25 cellular contexts compared by ENCODE assay signal in the genomic region with DNA sequence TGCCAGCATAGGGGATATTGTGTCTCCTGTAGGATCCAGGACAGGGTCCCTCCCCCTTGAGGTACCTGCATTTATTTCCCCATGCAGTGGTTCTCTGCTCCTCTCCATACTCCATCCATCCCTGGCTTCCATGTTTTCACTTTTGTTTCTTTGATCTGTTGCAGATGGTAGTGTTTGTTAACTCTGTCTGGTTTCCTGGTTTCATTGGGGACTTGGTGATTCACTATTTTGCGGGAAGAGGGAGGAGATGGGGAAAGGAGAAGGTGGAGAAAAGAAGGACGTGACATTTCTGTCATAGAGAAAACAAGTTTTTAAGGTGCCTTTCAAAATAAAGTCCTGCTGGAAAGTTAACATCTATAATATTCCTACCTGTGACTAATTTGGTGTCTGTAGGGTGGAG. TPM values are rescaled to one million over a fixed set of nuclear protein-coding genes. Genes with fewer than 3 reads are reported as not detected.
DNase-seq lines count a peak whose midpoint lies in the region; ATAC-seq, FAIRE-seq and TF ChIP-seq lines count a peak whose summit lies in the region.
"Had no signal": no experiment of that assay in that cellular context is flagged by ENCODE, and none has a peak within 500 bp of the region (broad histone marks: within the 10 kb centered on the region; RNA-seq: fewer than 3 reads in every experiment).

No MANE protein-coding gene starts in this region.

- no peaks in the 10 kb centered on the region for H3K36me3 Mint-ChIP-seq in astrocyte (ENCODE audit: low read depth, unreplicated experiment)
- H3K36me3 Mint-ChIP-seq: memory B cell had no signal

- H3K79me2 ChIP-seq in ACC112 (ENCODE audit: control insufficient read depth, insufficient read depth, low read length, unreplicated experiment) (no peaks in the 10 kb centered on the region), astrocyte (ENCODE audit: insufficient read depth, low read length) (no peaks in the 10 kb centered on the region)

- H3K27me3 ChIP-seq in ACC112 (ENCODE audit: insufficient read depth, low read length) = no peaks in the 10 kb centered on the region
- no peaks in the 10 kb centered on the region for H3K27me3 ChIP-seq in astrocyte (ENCODE audit: insufficient read depth, low read length)
- H3K27me3 ChIP-seq in foreskin keratinocyte = no peaks in the 10 kb centered on the region
- no peaks in the 10 kb centered on the region for H3K27me3 ChIP-seq in SJCRH30
- H3K27me3 ChIP-seq: suprapubic skin had no signal

- H3K27ac ChIP-seq in ACC112 (ENCODE audit: low read depth, low read length) (no peak overlapping the region), astrocyte (ENCODE audit: low read depth, low read length) (no peak overlapping the region), foreskin keratinocyte (no peak overlapping the region), SJCRH30 (no peak overlapping the region)
- H3K27ac ChIP-seq: prostate gland, suprapubic skin had no signal

- H3K4me3 ChIP-seq in ACC112 (ENCODE audit: low read depth, low read length) (no peak overlapping the region), astrocyte (ENCODE audit: insufficient read depth, low read depth, low read length) (no peak overlapping the region), SJCRH30 (no peak overlapping the region)
- H3K4me3 ChIP-seq: prostate gland, suprapubic skin had no signal

- TF ChIP-seq CTCF in astrocyte (IDR thresholded peaks at IDR 0.05; ENCODE audit: insufficient read depth, low read depth, low read length) (no peak), foreskin keratinocyte (conservative IDR thresholded peaks at IDR 0.05) (no peak)

- no peak overlapping the region for H3K27ac Mint-ChIP-seq in astrocyte (ENCODE audit: unreplicated experiment)
- H3K27ac Mint-ChIP-seq: activated B cell treated with CpG ODN at 0.5 μM for 24 hours; activated T-helper 2 cell treated with anti-CD3 and anti-CD28 coated beads, Interferon-gamma antibody, Interleukin-2, Interleukin-4, amounts not matched to agents 10 μg/mL and 5 μg/mL and 100 μg/mL, durations not matched to agents 14 hours and 24 hours and 36 hours; IgD-negative memory B cell had no signal

- H3K9ac ChIP-seq in astrocyte (ENCODE audit: low read length) = no peak overlapping the region

- H3K27me3 Mint-ChIP-seq in astrocyte (ENCODE audit: low read depth, unreplicated experiment) = no peaks in the 10 kb centered on the region
- H3K27me3 Mint-ChIP-seq: activated B cell treated with CpG ODN at 0.5 μM for 24 hours, memory B cell had no signal

- H2AFZ ChIP-seq in ACC112 (ENCODE audit: low read length, unreplicated experiment) (peak overlapping the region; percentile 73), astrocyte (ENCODE audit: low read depth, low read length) (no peak overlapping the region)

- H3K4me2 ChIP-seq in astrocyte (ENCODE audit: low read length) = no peak overlapping the region

- ATAC-seq in foreskin keratinocyte = peak; percentile 56

- no peaks in the 10 kb centered on the region for H3K9me3 ChIP-seq in astrocyte (ENCODE audit: insufficient read depth, low read depth, low read length)
- no peaks in the 10 kb centered on the region for H3K9me3 ChIP-seq in SJCRH30 (replicated peaks)
- H3K9me3 ChIP-seq: prostate gland, suprapubic skin had no signal

- no peaks in the 10 kb centered on the region for H3K4me1 Mint-ChIP-seq in astrocyte (ENCODE audit: low read depth, unreplicated experiment)

- H3K4me3 Mint-ChIP-seq in astrocyte (ENCODE audit: unreplicated experiment) = no peak overlapping the region
- H3K4me3 Mint-ChIP-seq: activated B cell treated with CpG ODN at 0.5 μM for 24 hours, memory B cell had no signal

- no peaks in the 10 kb centered on the region for H4K20me1 ChIP-seq in astrocyte (ENCODE audit: insufficient read depth, low read length)

- DNase-seq in H54 (ENCODE audit: insufficient read length, low spot score) (no peak), astrocyte (ENCODE audit: low read depth) (no peak), foreskin keratinocyte (no peak), SJCRH30 (no peak), NOMO-1 treated with DMSO at 0.1 percent for 48 hours (lab: John Stamatoyannopoulos, UW; ENCODE audit: unreplicated experiment) (no peak)
- DNase-seq in activated naive CD4-positive, alpha-beta T cell treated with Interleukin-2 at 50 U/mL for 16 hours = no peak
- no peak for DNase-seq in activated T-cell treated with anti-CD3 and anti-CD28 coated beads, Interleukin-2, amount 50 U/mL, for 1 hour
- DNase-seq: activated B cell treated with CpG ODN at 0.5 μM for 24 hours; activated CD4-positive, alpha-beta T cell treated with anti-CD3 and anti-CD28 coated beads, Interleukin-2, amount 50 U/mL, for 48 hours; activated CD8-positive, alpha-beta memory T cell treated with anti-CD3 and anti-CD28 coated beads, Interleukin-2, amount 50 U/mL, for 4 hours; C1 segment of cervical spinal cord; NCI-H1105 treated with DMSO at 0.1 percent for 48 hours; NCI-H2081; NCI-H345; NCI-H774; OCI-M1; small intestine; stimulated activated CD4-positive, alpha-beta T cell treated with anti-CD3 and anti-CD28 coated beads, Interleukin-1b, Interleukin-23, amount 100 ng/mL, for 48 hours; T1000 had no signal

- FAIRE-seq in H54 (lab: Jason Lieb, UNC) = peak; percentile 60
- FAIRE-seq in astrocyte (lab: Jason Lieb, UNC) = peak; percentile 5
- FAIRE-seq: small intestine had no signal

- TF ChIP-seq POLR2A in H54 (IDR thresholded peaks at IDR 0.05; ENCODE audit: low read depth, low read length) = no peak

- no peaks in the 10 kb centered on the region for H3K9me3 Mint-ChIP-seq in astrocyte (ENCODE audit: unreplicated experiment)
- H3K9me3 Mint-ChIP-seq: activated B cell treated with CpG ODN at 0.5 μM for 24 hours; activated T-helper 2 cell treated with anti-CD3 and anti-CD28 coated beads, Interferon-gamma antibody, Interleukin-2, Interleukin-4, amounts not matched to agents 10 μg/mL and 5 μg/mL and 100 μg/mL, durations not matched to agents 14 hours and 24 hours and 36 hours; IgD-negative memory B cell; memory B cell had no signal

- H3K36me3 ChIP-seq in ACC112 (ENCODE audit: insufficient read depth, low read length) (no peaks in the 10 kb centered on the region), astrocyte (ENCODE audit: insufficient read depth, low read length) (no peaks in the 10 kb centered on the region), SJCRH30 (no peaks in the 10 kb centered on the region)
- H3K36me3 ChIP-seq: prostate gland, suprapubic skin had no signal

- peaks cover 8% of the 10 kb centered on the region for H3K4me1 ChIP-seq in ACC112 (ENCODE audit: control insufficient read depth, insufficient read depth, low read length, unreplicated experiment)
- H3K4me1 ChIP-seq in astrocyte (ENCODE audit: insufficient read depth, low read length) = no peaks in the 10 kb centered on the region
- H3K4me1 ChIP-seq in foreskin keratinocyte = peaks cover 8% of the 10 kb centered on the region
- no peaks in the 10 kb centered on the region for H3K4me1 ChIP-seq in SJCRH30

RNA-seq across cellular contexts. Expression of gene RNF144B, which starts 7.0 kb away (rescaled TPM):
- total RNA-seq in astrocyte (3.6 and 7.2 TPM in 2 replicates), foreskin keratinocyte (17.5 and 18.0 TPM in 2 replicates)
- 5.7 and 6.7 TPM in 2 replicates for polyA plus RNA-seq in foreskin keratinocyte
- 0.05 and 0.20 TPM in 2 replicates for total RNA-seq in SJCRH30 (2014; rRNA removed; shearing (Covaris generic))
